8 cellular contexts compared by ENCODE assay signal in the genomic region with DNA sequence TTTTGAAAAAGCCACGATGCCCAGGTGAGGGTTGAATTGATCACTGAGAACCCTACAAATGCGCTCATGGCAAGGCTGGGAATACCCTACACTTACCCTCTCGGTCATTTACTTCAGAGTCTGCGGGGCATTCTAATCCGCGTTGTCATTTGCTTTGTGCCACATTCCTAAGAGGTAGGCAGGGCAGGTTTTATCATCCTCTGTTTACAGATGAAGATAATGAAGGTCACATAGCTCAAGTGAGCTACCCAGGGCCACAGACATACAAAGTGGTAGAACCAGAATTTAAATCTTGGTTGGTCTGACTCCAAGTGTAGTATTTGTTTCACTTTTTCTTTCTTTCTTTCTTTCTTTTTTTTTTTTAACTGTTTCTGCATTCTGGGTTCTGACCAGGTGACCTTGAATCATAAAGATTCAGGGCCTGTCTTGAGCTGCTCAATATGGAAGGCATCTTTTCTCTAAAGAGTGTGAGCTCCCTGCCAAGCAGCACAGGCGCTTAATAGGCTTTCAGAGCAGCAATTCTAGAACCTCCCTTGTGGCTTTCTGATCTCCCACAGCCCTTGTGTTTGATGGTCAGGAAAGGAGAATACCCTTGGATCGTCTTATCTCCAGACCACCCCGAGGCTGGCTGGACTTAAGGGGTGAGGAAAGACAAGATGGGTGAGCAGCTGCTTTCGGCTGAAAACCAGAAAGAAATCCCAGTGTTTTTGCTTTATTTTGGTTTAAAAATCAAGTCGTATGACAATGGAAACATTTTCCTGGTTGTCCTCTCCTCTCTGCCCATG. TPM values are rescaled to one million over a fixed set of nuclear protein-coding genes. Genes with fewer than 3 reads are reported as not detected.
DNase-seq lines count a peak whose midpoint lies in the region; ATAC-seq, FAIRE-seq and TF ChIP-seq lines count a peak whose summit lies in the region.

No MANE protein-coding gene starts in this region.

- no peaks in the 10 kb centered on the region for H3F3A ChIP-seq in DOHH2 (ENCODE audit: control insufficient read depth, insufficient read depth)

- H3K4me1 ChIP-seq in DOHH2 (ENCODE audit: control insufficient read depth, low read length) (peaks cover 14% of the 10 kb centered on the region), mucosa of rectum (ENCODE audit: control insufficient read depth in 2 of 2, insufficient read depth in 2 of 2, low read length in 2 of 2) (no peaks in the 10 kb centered on the region)

- H3K27me3 ChIP-seq in DOHH2 (ENCODE audit: control insufficient read depth, low read length) (peaks cover 80% of the 10 kb centered on the region), mucosa of rectum (ENCODE audit: control insufficient read depth in 2 of 2, insufficient read depth in 2 of 2, low read length in 2 of 2) (no peaks in the 10 kb centered on the region)

- DNase-seq in T-helper 2 cell treated with Interferon-gamma antibody and Interleukin-4, amounts not matched to agents 5 μg/mL and 100 μg/mL, for 36 hours (ENCODE audit: low spot score): no peak
- DNase-seq in SKM-1 (lab: John Stamatoyannopoulos, UW; ENCODE audit: unreplicated experiment) (no peak), mesenteric fat pad (ENCODE audit: low spot score) (no peak), GM19239 (ENCODE audit: insufficient read length, low spot score) (no peak), GDM1 (lab: John Stamatoyannopoulos, UW) (no peak)

- peak overlapping the region; percentile 100 for H3K4me3 Mint-ChIP-seq in T-helper 2 cell treated with Interferon-gamma antibody and Interleukin-4, amounts not matched to agents 5 μg/mL and 100 μg/mL, for 36 hours

- no peak for TF ChIP-seq CTCF in DOHH2 (IDR thresholded peaks at IDR 0.05; ENCODE audit: low read depth, low read length, poor library complexity, severe bottlenecking)

- no peak overlapping the region for H3K9ac ChIP-seq in mucosa of rectum (ENCODE audit: low read depth in 1 of 2, low read length in 2 of 2)

- H3K4me1 Mint-ChIP-seq in T-helper 2 cell treated with Interferon-gamma antibody and Interleukin-4, amounts not matched to agents 5 μg/mL and 100 μg/mL, for 36 hours (ENCODE audit: low read depth): peaks cover 63% of the 10 kb centered on the region

- peak overlapping the region; percentile 96 for H3K27ac Mint-ChIP-seq in T-helper 2 cell treated with Interferon-gamma antibody and Interleukin-4, amounts not matched to agents 5 μg/mL and 100 μg/mL, for 36 hours

- no peaks in the 10 kb centered on the region for H4K20me1 ChIP-seq in DOHH2 (ENCODE audit: control insufficient read depth, insufficient read depth, low read depth, low read length)

- no peak overlapping the region for H3K27ac ChIP-seq in DOHH2 (ENCODE audit: low read depth, low read length)
- peak overlapping the region; percentile 16 to 62 for H3K27ac ChIP-seq in mucosa of rectum (ENCODE audit: low read depth in 2 of 2, low read length in 2 of 2)

- H3K79me2 ChIP-seq in DOHH2 (ENCODE audit: control insufficient read depth, low read length): no peaks in the 10 kb centered on the region

- no peaks in the 10 kb centered on the region for H3K9me3 ChIP-seq in DOHH2 (ENCODE audit: control insufficient read depth, insufficient read depth, low read length)
- no peaks in the 10 kb centered on the region for H3K9me3 ChIP-seq in mucosa of rectum (ENCODE audit: control insufficient read depth in 2 of 2, low read length in 2 of 2)

- no peak for FAIRE-seq in GM19239 (lab: Jason Lieb, UNC)

- peak overlapping the region; percentile 68 for H3K4me2 ChIP-seq in DOHH2 (ENCODE audit: low read length)

- no peaks in the 10 kb centered on the region for H3K27me3 Mint-ChIP-seq in T-helper 2 cell treated with Interferon-gamma antibody and Interleukin-4, amounts not matched to agents 5 μg/mL and 100 μg/mL, for 36 hours (ENCODE audit: low read depth)

- peaks cover 35% of the 10 kb centered on the region for H3K36me3 Mint-ChIP-seq in T-helper 2 cell treated with Interferon-gamma antibody and Interleukin-4, amounts not matched to agents 5 μg/mL and 100 μg/mL, for 36 hours (ENCODE audit: low read depth)

- H3K9me3 Mint-ChIP-seq in T-helper 2 cell treated with Interferon-gamma antibody and Interleukin-4, amounts not matched to agents 5 μg/mL and 100 μg/mL, for 36 hours: no peaks in the 10 kb centered on the region

- H3K36me3 ChIP-seq in DOHH2 (ENCODE audit: control insufficient read depth, low read length) (no peaks in the 10 kb centered on the region), mucosa of rectum (ENCODE audit: control insufficient read depth in 2 of 2, insufficient read depth in 2 of 2, low read length in 2 of 2) (no peaks in the 10 kb centered on the region)

- H3K9me2 ChIP-seq in DOHH2 (replicated peaks; ENCODE audit: control insufficient read depth, low read length): no peaks in the 10 kb centered on the region

- peak; percentile 30 for ATAC-seq in GM21723 (IDR thresholded peaks at IDR 0.05; ENCODE audit: unreplicated experiment)

- H3K4me3 ChIP-seq in DOHH2 (ENCODE audit: low read length) (peak overlapping the region; percentile 61), mucosa of rectum (ENCODE audit: low read length in 2 of 2) (peak overlapping the region in 1 of 2 donors; percentile 49)

RNA-seq across cellular contexts. Expression of a gene that starts 0.7 kb away (rescaled TPM):
- 8.1 TPM for total RNA-seq in mesenteric fat pad

RNA-seq across cellular contexts. Expression of a gene that starts 56.8 kb away (rescaled TPM):
- 9.5 TPM for total RNA-seq in mesenteric fat pad
